In genomic region chr2:110677530-110678456, GRCh38 we compare ENCODE assay signal across 1 cellular context.
TF ChIP-seq lines count a peak whose summit lies in the region.

Gene BUB1, minus strand, starts transcription at chr2:110678063. Its CDS starts 68 bp downstream, at chr2:110677995.

TF ChIP-seq in HepG2, 621 proteins besides CTCF, POLR2A, EP300 and RAD21 (continued from another document and continues in another):
- no peak for TF ChIP-seq PBX2 (CRISPR knock-in tag; IDR thresholded peaks at IDR 0.05)
- peak; percentile 21; the same call in 1 of the 2 replicates for TF ChIP-seq ZNF772 (CRISPR knock-in tag; IDR thresholded peaks at IDR 0.05)
- TF ChIP-seq SMAD9 (CRISPR knock-in tag; IDR thresholded peaks at IDR 0.05) = no peak
- TF ChIP-seq HNRNPUL1 (IDR thresholded peaks at IDR 0.05; ENCODE audit: low read depth, low read length) = no peak
- no peak for TF ChIP-seq ZNF777 (CRISPR knock-in tag; IDR thresholded peaks at IDR 0.05)
- no peak for TF ChIP-seq ZNF414 (CRISPR knock-in tag; IDR thresholded peaks at IDR 0.05)
- TF ChIP-seq ATF4 (CRISPR knock-in tag; IDR thresholded peaks at IDR 0.05) = no peak; a peak in 1 of 4 replicates
- TF ChIP-seq HIVEP1 (CRISPR knock-in tag; IDR thresholded peaks at IDR 0.05) = no peak
- no peak for TF ChIP-seq ZEB1 (IDR thresholded peaks at IDR 0.05; ENCODE audit: insufficient replicate concordance, low read depth)
- TF ChIP-seq NFE2 (CRISPR knock-in tag; IDR thresholded peaks at IDR 0.05) = no peak
- no peak for TF ChIP-seq PRDM4 (CRISPR knock-in tag; IDR thresholded peaks at IDR 0.05; ENCODE audit: borderline replicate concordance)
- TF ChIP-seq ZNF343 (CRISPR knock-in tag; IDR thresholded peaks at IDR 0.05) = no peak; the same call in 1 of the 2 replicates
- TF ChIP-seq NFIB (CRISPR knock-in tag; IDR thresholded peaks at IDR 0.05; ENCODE audit: borderline replicate concordance) = no peak
- TF ChIP-seq IKZF1 (IDR thresholded peaks at IDR 0.05) = no peak
- no peak for TF ChIP-seq ZNF83 (CRISPR knock-in tag; IDR thresholded peaks at IDR 0.05; ENCODE audit: borderline replicate concordance)
- TF ChIP-seq HOMEZ (CRISPR knock-in tag; IDR thresholded peaks at IDR 0.05; ENCODE audit: low read depth) = peak; percentile 86; the same call in 1 of the 2 replicates
- TF ChIP-seq SMC3 (IDR thresholded peaks at IDR 0.05; ENCODE audit: low read length) = no peak
- 0 out of 2 replicates have a peak, but pooled peaks have one; percentile 49 for TF ChIP-seq ZNF773 (CRISPR knock-in tag; IDR thresholded peaks at IDR 0.05; ENCODE audit: borderline replicate concordance)
- no peak for TF ChIP-seq ATM (IDR thresholded peaks at IDR 0.05; ENCODE audit: borderline replicate concordance)
- TF ChIP-seq ZNF136 (CRISPR knock-in tag; IDR thresholded peaks at IDR 0.05; ENCODE audit: low read depth) = peak; percentile 59
- no peak for TF ChIP-seq MBD4 (IDR thresholded peaks at IDR 0.05; ENCODE audit: borderline replicate concordance, low read length)
- 0 out of 2 replicates have a peak, but pooled peaks have one; percentile 20 for TF ChIP-seq SATB2 (CRISPR knock-in tag; IDR thresholded peaks at IDR 0.05)
- TF ChIP-seq ERF (CRISPR knock-in tag; IDR thresholded peaks at IDR 0.05) = no peak
- peak; percentile 93 for TF ChIP-seq KLF11 (CRISPR knock-in tag; IDR thresholded peaks at IDR 0.05)
- TF ChIP-seq ZNF335 (CRISPR knock-in tag; IDR thresholded peaks at IDR 0.05) = 0 out of 2 replicates have a peak, but pooled peaks have one; percentile 23
- TF ChIP-seq SOX5 (CRISPR knock-in tag; IDR thresholded peaks at IDR 0.05; ENCODE audit: borderline replicate concordance) = 0 out of 2 replicates have a peak, but pooled peaks have one; percentile 24
- no peak for TF ChIP-seq THAP7 (CRISPR knock-in tag; IDR thresholded peaks at IDR 0.05)
- peak; percentile 35; the same call in 1 of the 2 replicates for TF ChIP-seq ZNF552 (CRISPR knock-in tag; IDR thresholded peaks at IDR 0.05; ENCODE audit: borderline replicate concordance)
- TF ChIP-seq ZNF235 (CRISPR knock-in tag; IDR thresholded peaks at IDR 0.05; ENCODE audit: borderline replicate concordance) = no peak
- TF ChIP-seq ZNF800 (CRISPR knock-in tag; IDR thresholded peaks at IDR 0.05) = 0 out of 2 replicates have a peak, but pooled peaks have one; percentile 55
- peak; percentile 41; the same call in 1 of the 2 replicates for TF ChIP-seq ZNF292 (CRISPR knock-in tag; IDR thresholded peaks at IDR 0.05; ENCODE audit: borderline replicate concordance, low read depth)
- TF ChIP-seq PLRG1 (conservative IDR thresholded peaks at IDR 0.05) = no peak
- TF ChIP-seq HMG20A (CRISPR knock-in tag; IDR thresholded peaks at IDR 0.05; ENCODE audit: borderline replicate concordance) = no peak
- no peak for TF ChIP-seq KDM3A (CRISPR knock-in tag; IDR thresholded peaks at IDR 0.05; ENCODE audit: low read depth)
- no peak for TF ChIP-seq ZNF761 (CRISPR knock-in tag; conservative IDR thresholded peaks at IDR 0.05)
- peak; percentile 99 for TF ChIP-seq SIN3B (IDR thresholded peaks at IDR 0.05; ENCODE audit: low read length)
- no peak for TF ChIP-seq PRPF4 (IDR thresholded peaks at IDR 0.05; ENCODE audit: low read depth, low read length, poor library complexity, severe bottlenecking)
- no peak for TF ChIP-seq ZNF7 (CRISPR knock-in tag; IDR thresholded peaks at IDR 0.05)
- no peak for TF ChIP-seq MAFK (conservative IDR thresholded peaks at IDR 0.05 in 1 of 2, IDR thresholded peaks at IDR 0.05 in 1 of 2; ENCODE audit: low read length in 2 of 2)
- TF ChIP-seq RXRA (CRISPR knock-in tag; IDR thresholded peaks at IDR 0.05) = no peak; the same call in 1 of the 2 replicates
- TF ChIP-seq ZKSCAN1 (IDR thresholded peaks at IDR 0.05; ENCODE audit: low read length) = no peak
- no peak; the same call in 1 of the 2 replicates for TF ChIP-seq ZNF280D (CRISPR knock-in tag; IDR thresholded peaks at IDR 0.05)
- no peak for TF ChIP-seq ZNF709 (CRISPR knock-in tag; IDR thresholded peaks at IDR 0.05)
- no peak for TF ChIP-seq ZNF644 (CRISPR knock-in tag; IDR thresholded peaks at IDR 0.05; ENCODE audit: low read depth)
- TF ChIP-seq ZNF18 (CRISPR knock-in tag; IDR thresholded peaks at IDR 0.05; ENCODE audit: insufficient replicate concordance) = no peak
- TF ChIP-seq RFXAP (CRISPR knock-in tag; IDR thresholded peaks at IDR 0.05; ENCODE audit: borderline replicate concordance) = no peak; the same call in 1 of the 2 replicates
- peak; percentile 60; the same call in 1 of the 2 replicates for TF ChIP-seq ZNF430 (CRISPR knock-in tag; IDR thresholded peaks at IDR 0.05)
- no peak for TF ChIP-seq HNRNPH1 (optimal IDR thresholded peaks at IDR 0.05; ENCODE audit: low read depth, low read length)
- TF ChIP-seq ZNF431 (CRISPR knock-in tag; IDR thresholded peaks at IDR 0.05; ENCODE audit: borderline replicate concordance, low read depth) = no peak
- peak; percentile 78 for TF ChIP-seq MAX (IDR thresholded peaks at IDR 0.05)
- no peak for TF ChIP-seq ZFP62 (CRISPR knock-in tag; IDR thresholded peaks at IDR 0.05)
- TF ChIP-seq PHF20 (CRISPR knock-in tag; IDR thresholded peaks at IDR 0.05) = peak; percentile 61; the same call in 1 of the 2 replicates
